9 cellular contexts compared by ENCODE assay signal in genomic region chr1:41486053-41486891, GRCh38. TPM values are rescaled to one million over a fixed set of nuclear protein-coding genes. Genes with fewer than 3 reads are reported as not detected.
DNase-seq lines count a peak whose midpoint lies in the region; ATAC-seq lines count a peak whose summit lies in the region.
"Had no signal": no experiment of that assay in that cellular context is flagged by ENCODE, and none has a peak within 500 bp of the region (broad histone marks: within the 10 kb centered on the region; RNA-seq: fewer than 3 reads in every experiment).

No MANE protein-coding gene starts in this region.

- no peaks in the 10 kb centered on the region for H3K27me3 ChIP-seq in CD4-positive, CD25-positive, alpha-beta regulatory T cell (ENCODE audit: control insufficient read depth, insufficient read depth, low read length)
- no peaks in the 10 kb centered on the region for H3K27me3 ChIP-seq in HAP-1 (ENCODE audit: low read depth)

- no peaks in the 10 kb centered on the region for H3K36me3 Mint-ChIP-seq in CD4-positive, CD25-positive, alpha-beta regulatory T cell
- H3K36me3 Mint-ChIP-seq: naive thymus-derived CD8-positive, alpha-beta T cell had no signal

- no peak overlapping the region for H3K4me3 ChIP-seq in CD4-positive, CD25-positive, alpha-beta regulatory T cell (ENCODE audit: low read depth, low read length)
- no peak overlapping the region for H3K4me3 ChIP-seq in HAP-1

- H3K9me3 ChIP-seq in CD4-positive, CD25-positive, alpha-beta regulatory T cell (ENCODE audit: control insufficient read depth in 2 of 2, low read length in 2 of 2): no peaks in the 10 kb centered on the region
- H3K9me3 ChIP-seq in HAP-1: no peaks in the 10 kb centered on the region

- H3K27me3 Mint-ChIP-seq in CD4-positive, CD25-positive, alpha-beta regulatory T cell: peaks cover 21% of the 10 kb centered on the region

- H3K36me3 ChIP-seq in CD4-positive, CD25-positive, alpha-beta regulatory T cell (ENCODE audit: control insufficient read depth, insufficient read depth, low read length): no peaks in the 10 kb centered on the region
- no peaks in the 10 kb centered on the region for H3K36me3 ChIP-seq in HAP-1 (replicated peaks)

- peak overlapping the region in 1 of 4 donors; percentile 2 for H3K4me3 Mint-ChIP-seq in CD4-positive, CD25-positive, alpha-beta regulatory T cell
- H3K4me3 Mint-ChIP-seq: naive thymus-derived CD8-positive, alpha-beta T cell had no signal

- H3K4me1 ChIP-seq in CD4-positive, CD25-positive, alpha-beta regulatory T cell (ENCODE audit: control insufficient read depth, insufficient read depth, low read length, poor library complexity, severe bottlenecking): no peaks in the 10 kb centered on the region
- H3K4me1 ChIP-seq in HAP-1: peaks cover 33% of the 10 kb centered on the region

- no peak overlapping the region for H3K27ac ChIP-seq in CD4-positive, CD25-positive, alpha-beta regulatory T cell (ENCODE audit: insufficient read depth, low read length, poor library complexity, severe bottlenecking)

- peaks cover 0 to 2% (median 0%) of the 10 kb centered on the region in 7 donors for H3K9me3 Mint-ChIP-seq in CD4-positive, CD25-positive, alpha-beta regulatory T cell
- H3K9me3 Mint-ChIP-seq: naive thymus-derived CD8-positive, alpha-beta T cell had no signal

- in situ Hi-C loops in HAP-1 (cut with MboI; ENCODE audit: low sequenced_read_pairs): no loop called here

- no peak for DNase-seq in CD4-positive, CD25-positive, alpha-beta regulatory T cell
- peak; percentile 76 to 95 for DNase-seq in HAP-1 (ENCODE audit: low spot score in 2 of 2)
- DNase-seq in amniotic epithelial cell (ENCODE audit: low read depth): peak; percentile 74
- peak; percentile 38 for DNase-seq in myocyte (ENCODE audit: low read depth)
- DNase-seq in NCI-H446 treated with DMSO at 0.1 percent for 48 hours (lab: John Stamatoyannopoulos, UW): no peak
- DNase-seq: naive thymus-derived CD8-positive, alpha-beta T cell had no signal

- no peak for ATAC-seq in CD4-positive, CD25-positive, alpha-beta regulatory T cell (ENCODE audit: low read depth in 2 of 2)
- no peak for ATAC-seq in GM18519 (IDR thresholded peaks at IDR 0.05; ENCODE audit: low FRiP score, unreplicated experiment)
- ATAC-seq in GM19324 (IDR thresholded peaks at IDR 0.05; ENCODE audit: low FRiP score, unreplicated experiment): no peak
- no peak for ATAC-seq in HG03460 (IDR thresholded peaks at IDR 0.05; ENCODE audit: unreplicated experiment)
- ATAC-seq: naive thymus-derived CD8-positive, alpha-beta T cell had no signal

- H3K27ac Mint-ChIP-seq in CD4-positive, CD25-positive, alpha-beta regulatory T cell: peak overlapping the region in 2 of 3 donors; percentile 0 to 13

- H3K4me1 Mint-ChIP-seq in CD4-positive, CD25-positive, alpha-beta regulatory T cell: peaks cover 0 to 6% (median 4%) of the 10 kb centered on the region in 4 donors

RNA-seq across cellular contexts. Expression of gene EDN2, which starts 1.8 kb away (rescaled TPM):
- total RNA-seq in CD4-positive, CD25-positive, alpha-beta regulatory T cell: 0.52 TPM
- polyA plus RNA-seq in CD4-positive, CD25-positive, alpha-beta regulatory T cell: not detected
- 0.73 TPM in 1 of 2 replicates, not detected in the other for total RNA-seq in myocyte
- polyA plus RNA-seq in myocyte (2012): not detected
- total RNA-seq: naive thymus-derived CD8-positive, alpha-beta T cell had no signal
- polyA plus RNA-seq: naive thymus-derived CD8-positive, alpha-beta T cell had no signal

Comparison
In these comparisons a context has a peak if more than half of its experiments do, and no peak if none do; other contexts are left out.
1. DNase-seq: peak in HAP-1 (2 of 2), amniotic epithelial cell (single experiment) and myocyte (single experiment); none in CD4-positive, CD25-positive, alpha-beta regulatory T cell (0 of 3) and NCI-H446 treated with DMSO at 0.1 percent for 48 hours (single experiment).